ENCODE assay signal across 1 cellular context in genomic region chr2:230164139-230164538, GRCh38.
TF ChIP-seq lines count a peak whose summit lies in the region.

No MANE protein-coding gene starts in this region.

TF ChIP-seq in K562, 482 proteins besides CTCF, POLR2A, EP300 and RAD21 (continued from another document):
- no peak for TF ChIP-seq CTCFL (IDR thresholded peaks at IDR 0.05; ENCODE audit: borderline replicate concordance, insufficient read depth, low read depth, low read length, poor library complexity, severe bottlenecking)
- TF ChIP-seq ZBTB12 (CRISPR knock-in tag; IDR thresholded peaks at IDR 0.05), result no peak
- TF ChIP-seq POLR3A (IDR thresholded peaks at IDR 0.05; ENCODE audit: borderline replicate concordance, extremely low read depth, insufficient read depth, insufficient read length), result no peak
- no peak for TF ChIP-seq MEF2D (tag; conservative IDR thresholded peaks at IDR 0.05; ENCODE audit: low read depth)
- TF ChIP-seq ZNF785 (CRISPR knock-in tag; IDR thresholded peaks at IDR 0.05), result no peak
- no peak for TF ChIP-seq RBM17 (IDR thresholded peaks at IDR 0.05; ENCODE audit: borderline replicate concordance, low read depth, low read length)
